Comparison of ENCODE assay signal across 32 cellular contexts in genomic region chrX:151776936-151777335, GRCh38. TPM values are rescaled to one million over a fixed set of nuclear protein-coding genes. Genes with fewer than 3 reads are reported as not detected.
"Had no signal": no experiment of that assay in that cellular context is flagged by ENCODE, and none has a peak within 500 bp of the region (broad histone marks: within the 10 kb centered on the region; RNA-seq: fewer than 3 reads in every experiment).

No MANE protein-coding gene starts in this region.

- H3K4me1 Mint-ChIP-seq: immature natural killer cell; naive thymus-derived CD8-positive, alpha-beta T cell; neural progenitor cell; stimulated activated memory B cell treated with anti-CD40 and anti-IgM and Interleukin-4, amounts not matched to agents 10 μg/mL and 1 μg/mL and 100 μg/mL, for 72 hours; stimulated activated naive CD8-positive, alpha-beta T cell treated with anti-CD3 and anti-CD28 coated beads, Interleukin-15, amount 100 ng/mL, for 72 hours had no signal

- H3K4me3 Mint-ChIP-seq: immature natural killer cell; mesothelial cell of epicardium; naive thymus-derived CD8-positive, alpha-beta T cell; nephron progenitor cell; neural progenitor cell; stimulated activated memory B cell treated with anti-CD40 and anti-IgM and Interleukin-4, amounts not matched to agents 10 μg/mL and 1 μg/mL and 100 μg/mL, for 72 hours; stimulated activated naive CD8-positive, alpha-beta T cell treated with anti-CD3 and anti-CD28 coated beads, Interleukin-15, amount 100 ng/mL, for 72 hours had no signal

- ATAC-seq: mucosa of descending colon; naive thymus-derived CD8-positive, alpha-beta T cell; right lobe of liver; stimulated activated memory B cell treated with anti-CD40 and anti-IgM and Interleukin-4, amounts not matched to agents 10 μg/mL and 1 μg/mL and 100 μg/mL, for 72 hours; stimulated activated naive CD8-positive, alpha-beta T cell treated with anti-CD3 and anti-CD28 coated beads, Interleukin-15, amount 100 ng/mL, for 72 hours had no signal

- H3K9me3 Mint-ChIP-seq: naive thymus-derived CD8-positive, alpha-beta T cell; stimulated activated memory B cell treated with anti-CD40 and anti-IgM and Interleukin-4, amounts not matched to agents 10 μg/mL and 1 μg/mL and 100 μg/mL, for 72 hours; stimulated activated naive CD8-positive, alpha-beta T cell treated with anti-CD3 and anti-CD28 coated beads, Interleukin-15, amount 100 ng/mL, for 72 hours had no signal

- DNase-seq: hypothalamus; immature natural killer cell; naive thymus-derived CD8-positive, alpha-beta T cell; nephron progenitor cell; occipital lobe; ovary; psoas muscle; right lobe of liver; stimulated activated CD4-positive, alpha-beta T cell treated with anti-CD3 and anti-CD28 coated beads, Interleukin-1b, Interleukin-23, amount 100 ng/mL, for 48 hours; stimulated activated CD4-positive, alpha-beta T cell treated with anti-CD3 and anti-CD28 coated beads, Interleukin-2, amount 100 ng/mL, for 48 hours; stimulated activated CD4-positive, alpha-beta T cell treated with anti-CD3 and anti-CD28 coated beads, Interleukin-4, amount 100 ng/mL, for 4 hours; stimulated activated CD8-positive, alpha-beta memory T cell treated with anti-CD3 and anti-CD28 coated beads, Interleukin-4, amount 100 ng/mL, for 48 hours; stimulated activated naive CD4-positive, alpha-beta T cell treated with Interleukin-2 at 50 U/mL for 16 hours; stimulated activated naive CD8-positive, alpha-beta T cell treated with anti-CD3 and anti-CD28 coated beads, Interleukin-15, amount 100 ng/mL, for 72 hours; substantia nigra; upper lobe of left lung had no signal

- H3K4me1 ChIP-seq: left ventricle myocardium inferior, neural progenitor cell, psoas muscle, right lobe of liver, tibial nerve, upper lobe of left lung, vagina had no signal

- H3K27me3 ChIP-seq: neural progenitor cell, neutrophil, ovary, right lobe of liver, tibial nerve, upper lobe of left lung, vagina had no signal

- H3K27me3 Mint-ChIP-seq: stimulated activated naive CD8-positive, alpha-beta T cell treated with anti-CD3 and anti-CD28 coated beads, Interleukin-15, amount 100 ng/mL, for 72 hours had no signal

- H3K4me3 ChIP-seq: left ventricle myocardium inferior, lung, mucosa of descending colon, neural progenitor cell, ovary, psoas muscle, right lobe of liver, smooth muscle cell, tibial nerve, upper lobe of left lung, vagina had no signal

- H3K27ac ChIP-seq: left ventricle myocardium inferior, neural progenitor cell, neutrophil, ovary, psoas muscle, right lobe of liver, tibial nerve, upper lobe of left lung, vagina had no signal

- H3K9me3 ChIP-seq: left ventricle myocardium inferior, mucosa of descending colon, neutrophil, ovary, psoas muscle, right lobe of liver, tibial nerve, upper lobe of left lung, vagina had no signal

- H3K36me3 Mint-ChIP-seq: immature natural killer cell; mesothelial cell of epicardium; naive thymus-derived CD8-positive, alpha-beta T cell; neural progenitor cell; stimulated activated memory B cell treated with anti-CD40 and anti-IgM and Interleukin-4, amounts not matched to agents 10 μg/mL and 1 μg/mL and 100 μg/mL, for 72 hours had no signal

- H3K36me3 ChIP-seq: left ventricle myocardium inferior, neural progenitor cell, neutrophil, ovary, right lobe of liver, tibial nerve, upper lobe of left lung, vagina had no signal

- H3K27ac Mint-ChIP-seq: immature natural killer cell; mesothelial cell of epicardium; naive thymus-derived CD8-positive, alpha-beta T cell; nephron progenitor cell; neural progenitor cell; stimulated activated memory B cell treated with anti-CD40 and anti-IgM and Interleukin-4, amounts not matched to agents 10 μg/mL and 1 μg/mL and 100 μg/mL, for 72 hours; stimulated activated naive CD8-positive, alpha-beta T cell treated with anti-CD3 and anti-CD28 coated beads, Interleukin-15, amount 100 ng/mL, for 72 hours had no signal

RNA-seq across cellular contexts. Expression of gene CNGA2, which starts 42.4 kb away (rescaled TPM):
- total RNA-seq: kidney epithelial cell; left ventricle myocardium inferior; lower leg skin; lung; mesothelial cell of epicardium; mucosa of descending colon; myocyte; naive thymus-derived CD8-positive, alpha-beta T cell; occipital lobe; ovary; psoas muscle; right lobe of liver; skeletal muscle tissue; smooth muscle cell; temporal lobe; tibial nerve; upper lobe of left lung; urinary bladder; vagina had no signal
- polyA plus RNA-seq: immature natural killer cell; lung; naive thymus-derived CD8-positive, alpha-beta T cell; ovary; psoas muscle; smooth muscle cell; urinary bladder had no signal
